ENCODE assay signal across 7 cellular contexts in genomic region chr11:66480116-66480938, GRCh38.
DNase-seq lines count a peak whose midpoint lies in the region; ATAC-seq, FAIRE-seq and TF ChIP-seq lines count a peak whose summit lies in the region.

A gene with protein sequence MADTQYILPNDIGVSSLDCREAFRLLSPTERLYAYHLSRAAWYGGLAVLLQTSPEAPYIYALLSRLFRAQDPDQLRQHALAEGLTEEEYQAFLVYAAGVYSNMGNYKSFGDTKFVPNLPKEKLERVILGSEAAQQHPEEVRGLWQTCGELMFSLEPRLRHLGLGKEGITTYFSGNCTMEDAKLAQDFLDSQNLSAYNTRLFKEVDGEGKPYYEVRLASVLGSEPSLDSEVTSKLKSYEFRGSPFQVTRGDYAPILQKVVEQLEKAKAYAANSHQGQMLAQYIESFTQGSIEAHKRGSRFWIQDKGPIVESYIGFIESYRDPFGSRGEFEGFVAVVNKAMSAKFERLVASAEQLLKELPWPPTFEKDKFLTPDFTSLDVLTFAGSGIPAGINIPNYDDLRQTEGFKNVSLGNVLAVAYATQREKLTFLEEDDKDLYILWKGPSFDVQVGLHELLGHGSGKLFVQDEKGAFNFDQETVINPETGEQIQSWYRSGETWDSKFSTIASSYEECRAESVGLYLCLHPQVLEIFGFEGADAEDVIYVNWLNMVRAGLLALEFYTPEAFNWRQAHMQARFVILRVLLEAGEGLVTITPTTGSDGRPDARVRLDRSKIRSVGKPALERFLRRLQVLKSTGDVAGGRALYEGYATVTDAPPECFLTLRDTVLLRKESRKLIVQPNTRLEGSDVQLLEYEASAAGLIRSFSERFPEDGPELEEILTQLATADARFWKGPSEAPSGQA (plus strand): TSS chr11:66480434. CDS start chr11:66482201, 1,767 bp downstream.

- TF ChIP-seq CTCF in retinal pigment epithelial cell (conservative IDR thresholded peaks at IDR 0.05; ENCODE audit: low read depth, low read length), result no peak

- peak; percentile 100 for DNase-seq in GM18507 (ENCODE audit: extremely low spot score, insufficient read length, low read depth)
- DNase-seq in NCI-H2029 treated with DMSO at 0.1 percent for 48 hours (lab: John Stamatoyannopoulos, UW), result peak; percentile 90
- peak; percentile 93 for DNase-seq in T-helper 9 cell
- peak; percentile 99 for DNase-seq in astrocyte of the hippocampus (ENCODE audit: low read depth, low spot score)
- DNase-seq in hippocampal formation (lab: John Stamatoyannopoulos, UW), result peak; percentile 95 to 96
- DNase-seq in retinal pigment epithelial cell (ENCODE audit: low read depth), result peak; percentile 84

- ATAC-seq in HG02981 (IDR thresholded peaks at IDR 0.05; ENCODE audit: unreplicated experiment), result peak; percentile 91

- peak; percentile 95 for FAIRE-seq in GM18507 (lab: Jason Lieb, UNC)

- peak within 1 kb of the TSS; percentile 72 for H3K4me3 ChIP-seq in retinal pigment epithelial cell (ENCODE audit: low read length)

Comparison
In these comparisons a context has a peak if more than half of its experiments do, and no peak if none do; other contexts are left out.
1. Peak in every context shown above with its lines: DNase-seq, ATAC-seq and H3K4me3 ChIP-seq.